1 cellular context compared by ENCODE assay signal in genomic region chr16:15016951-15017580, GRCh38.
A peak's percentile ranks its signal among the peaks of the same experiment; 100 is the strongest.
TF ChIP-seq lines count a peak whose summit lies in the region.
"Not testable (repeated sequence)": the region's sequence is repeated elsewhere in the genome, so short reads cannot be mapped to it uniquely, and the experiment has no call there.

No MANE protein-coding gene starts in this region.

TF ChIP-seq in HepG2, 621 proteins besides CTCF, POLR2A, EP300 and RAD21:
- TF ChIP-seq TGIF2 (CRISPR knock-in tag; IDR thresholded peaks at IDR 0.05) (peak; percentile 95), ARID5B (CRISPR knock-in tag; IDR thresholded peaks at IDR 0.05) (peak; percentile 53), TFAP4 (IDR thresholded peaks at IDR 0.05; ENCODE audit: borderline replicate concordance, low read depth) (peak; percentile 90), FOXA1 (CRISPR knock-in tag; IDR thresholded peaks at IDR 0.05) (peak; percentile 72), SOX13 (CRISPR knock-in tag; conservative IDR thresholded peaks at IDR 0.05 in 1 of 2, IDR thresholded peaks at IDR 0.05 in 1 of 2) (peak in 1 of 2 experiments; percentile 46; a peak in 1 of 4 replicates), MNT (IDR thresholded peaks at IDR 0.05) (peak; percentile 20; the same call in 1 of the 2 replicates), ZBTB26 (CRISPR knock-in tag; IDR thresholded peaks at IDR 0.05; ENCODE audit: borderline replicate concordance) (peak; percentile 47; the same call in 1 of the 2 replicates), CBFB (CRISPR knock-in tag; IDR thresholded peaks at IDR 0.05) (0 out of 2 replicates have a peak, but pooled peaks have one; percentile 50), FOSL2 (CRISPR knock-in tag; IDR thresholded peaks at IDR 0.05) (peak; percentile 69), FOXK2 (IDR thresholded peaks at IDR 0.05) (peak; percentile 31; the same call in 1 of the 2 replicates), CREB1 (IDR thresholded peaks at IDR 0.05) (peak; percentile 34; the same call in 1 of the 2 replicates), ZBTB38 (CRISPR knock-in tag; IDR thresholded peaks at IDR 0.05) (peak; percentile 56; the same call in 1 of the 2 replicates), FOXA3 (CRISPR knock-in tag; IDR thresholded peaks at IDR 0.05) (peak; percentile 60; the same call in 1 of the 2 replicates), SAP130 (CRISPR knock-in tag; IDR thresholded peaks at IDR 0.05; ENCODE audit: low read depth) (peak; percentile 96), NR2F6 (CRISPR knock-in tag; IDR thresholded peaks at IDR 0.05) (peak; percentile 42; the same call in 1 of the 2 replicates), ZBTB37 (CRISPR knock-in tag; IDR thresholded peaks at IDR 0.05) (0 out of 2 replicates have a peak, but pooled peaks have one; percentile 56), ARID4A (CRISPR knock-in tag; IDR thresholded peaks at IDR 0.05; ENCODE audit: borderline replicate concordance) (peak; percentile 59), FOXK1 (CRISPR knock-in tag; IDR thresholded peaks at IDR 0.05; ENCODE audit: borderline replicate concordance, low read depth) (peak; percentile 67; the same call in 1 of the 2 replicates), MXI1 (IDR thresholded peaks at IDR 0.05; ENCODE audit: borderline replicate concordance, low read depth, low read length) (peak; percentile 21; the same call in 1 of the 3 replicates), SP5 (CRISPR knock-in tag; IDR thresholded peaks at IDR 0.05; ENCODE audit: borderline replicate concordance, low read depth) (0 out of 2 replicates have a peak, but pooled peaks have one; percentile 20), PATZ1 (CRISPR knock-in tag; IDR thresholded peaks at IDR 0.05) (peak; percentile 50; the same call in 1 of the 2 replicates), HDAC1 (CRISPR knock-in tag; IDR thresholded peaks at IDR 0.05) (peak; percentile 59; the same call in 1 of the 2 replicates), SALL1 (CRISPR knock-in tag; IDR thresholded peaks at IDR 0.05) (peak; percentile 54; the same call in 1 of the 2 replicates), SOX5 (CRISPR knock-in tag; IDR thresholded peaks at IDR 0.05; ENCODE audit: borderline replicate concordance) (peak; percentile 14; the same call in 1 of the 2 replicates)
- not testable (repeated sequence) for TF ChIP-seq FOXA1 (IDR thresholded peaks at IDR 0.05); SOX13 (IDR thresholded peaks at IDR 0.05); CREB1 (CRISPR knock-in tag; IDR thresholded peaks at IDR 0.05); NR2F6 (IDR thresholded peaks at IDR 0.05)
